In the genomic region with DNA sequence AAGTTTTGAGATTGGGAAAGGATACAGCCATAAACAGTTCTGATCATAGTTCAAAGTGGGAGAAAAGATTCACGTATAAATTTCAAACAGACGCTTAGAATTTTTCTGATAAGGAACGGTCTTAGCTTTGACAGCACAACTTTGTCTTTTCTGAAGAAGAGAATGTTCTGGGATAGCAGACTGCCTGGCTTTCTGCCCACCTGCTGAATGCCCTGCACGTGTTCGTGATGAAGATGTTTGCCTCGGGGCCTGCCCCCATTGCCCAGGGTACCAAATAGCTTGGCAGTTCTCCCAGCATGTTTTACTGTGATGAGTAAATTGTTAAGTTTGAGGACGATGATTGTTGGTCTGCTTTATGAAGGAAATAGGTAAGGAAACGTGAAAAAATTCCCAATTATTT, we compare ENCODE assay signal across 9 cellular contexts. TPM values are rescaled to one million over a fixed set of nuclear protein-coding genes. Genes with fewer than 3 reads are reported as not detected.
DNase-seq lines count a peak whose midpoint lies in the region; ATAC-seq and TF ChIP-seq lines count a peak whose summit lies in the region.
"Had no signal": no experiment of that assay in that cellular context is flagged by ENCODE, and none has a peak within 500 bp of the region (broad histone marks: within the 10 kb centered on the region; RNA-seq: fewer than 3 reads in every experiment).

No MANE protein-coding gene starts in this region.

- ATAC-seq in left ventricle myocardium superior (no peak), GM21576 (IDR thresholded peaks at IDR 0.05; ENCODE audit: unreplicated experiment) (no peak)
- no peak for ATAC-seq in stimulated activated naive B cell treated with anti-CD40 and anti-IgM and Interleukin-4, amounts not matched to agents 10 μg/mL and 1 μg/mL and 100 μg/mL, for 72 hours (replicated peaks)

- peaks cover 68% of the 10 kb centered on the region for H3K36me3 Mint-ChIP-seq in HFFc6 (ENCODE audit: low read depth)
- H3K36me3 Mint-ChIP-seq in stimulated activated naive B cell treated with anti-CD40 and anti-IgM and Interleukin-4, amounts not matched to agents 10 μg/mL and 1 μg/mL and 100 μg/mL, for 72 hours: peaks cover 23 to 47% of the 10 kb centered on the region in 2 donors

- H3K27ac ChIP-seq in VCaP: peak overlapping the region; percentile 28

- DNase-seq in HFFc6 (peak; percentile 77), left ventricle myocardium superior (peak; percentile 60), NCI-H2171 (lab: John Stamatoyannopoulos, UW) (no peak)
- DNase-seq in stimulated activated naive B cell treated with anti-CD40 and anti-IgM and Interleukin-4, amounts not matched to agents 10 μg/mL and 1 μg/mL and 100 μg/mL, for 72 hours: no peak
- DNase-seq in stimulated activated CD4-positive, alpha-beta T cell treated with anti-CD3 and anti-CD28 coated beads, Interleukin-15, amount 100 ng/mL, for 24 hours: no peak
- DNase-seq: activated CD4-positive, CD25-positive, alpha-beta regulatory T cell had no signal

- TF ChIP-seq CTCF in HFFc6 (IDR thresholded peaks at IDR 0.05): no peak
- TF ChIP-seq CTCF in VCaP (conservative IDR thresholded peaks at IDR 0.05): no peak

- peaks cover 2% of the 10 kb centered on the region; the same call in 1 of the 2 replicates for H3K27me3 Mint-ChIP-seq in HFFc6 (ENCODE audit: insufficient read depth)
- H3K27me3 Mint-ChIP-seq in stimulated activated naive B cell treated with anti-CD40 and anti-IgM and Interleukin-4, amounts not matched to agents 10 μg/mL and 1 μg/mL and 100 μg/mL, for 72 hours: no peaks in the 10 kb centered on the region

- H3K27ac Mint-ChIP-seq in HFFc6: peak overlapping the region; percentile 91
- peak overlapping the region; percentile 22 for H3K27ac Mint-ChIP-seq in stimulated activated naive B cell treated with anti-CD40 and anti-IgM and Interleukin-4, amounts not matched to agents 10 μg/mL and 1 μg/mL and 100 μg/mL, for 72 hours
- H3K27ac Mint-ChIP-seq: nephron had no signal

- H3K4me3 Mint-ChIP-seq in HFFc6: peak overlapping the region; percentile 73
- no peak overlapping the region for H3K4me3 Mint-ChIP-seq in stimulated activated naive B cell treated with anti-CD40 and anti-IgM and Interleukin-4, amounts not matched to agents 10 μg/mL and 1 μg/mL and 100 μg/mL, for 72 hours
- H3K4me3 Mint-ChIP-seq: nephron had no signal

- H3K4me1 Mint-ChIP-seq in HFFc6 (ENCODE audit: low read depth): peaks cover 72% of the 10 kb centered on the region
- H3K4me1 Mint-ChIP-seq in stimulated activated naive B cell treated with anti-CD40 and anti-IgM and Interleukin-4, amounts not matched to agents 10 μg/mL and 1 μg/mL and 100 μg/mL, for 72 hours: peaks cover 21 to 42% of the 10 kb centered on the region in 2 donors

- H3K9me3 Mint-ChIP-seq in HFFc6: no peaks in the 10 kb centered on the region
- H3K9me3 Mint-ChIP-seq in stimulated activated naive B cell treated with anti-CD40 and anti-IgM and Interleukin-4, amounts not matched to agents 10 μg/mL and 1 μg/mL and 100 μg/mL, for 72 hours: peaks cover 0 to 2% of the 10 kb centered on the region in 2 donors
- H3K9me3 Mint-ChIP-seq: nephron had no signal

- intact Hi-C loops in left ventricle myocardium superior (cut with micrococcal nuclease): no loop called here

RNA-seq across cellular contexts. Expression of a gene that starts 4.6 kb away (rescaled TPM):
- total RNA-seq in HFFc6 (2021; fragmentation: NEBNext Ultra II Directional; extraction: Animal tissue kit (Norgen Biotek cat#: 25700)): 100 to 1,000 TPM; 106 to 151 (median 128) TPM
- total RNA-seq in left ventricle myocardium superior: 367 TPM

Comparison
In these comparisons a context has a peak if more than half of its experiments do, and no peak if none do; other contexts are left out.
1. DNase-seq: peak in HFFc6 (single experiment) and left ventricle myocardium superior (single experiment); none in stimulated activated naive B cell treated with anti-CD40 and anti-IgM and Interleukin-4, amounts not matched to agents 10 μg/mL and 1 μg/mL and 100 μg/mL, for 72 hours (single experiment), NCI-H2171 (single experiment) and stimulated activated CD4-positive, alpha-beta T cell treated with anti-CD3 and anti-CD28 coated beads, Interleukin-15, amount 100 ng/mL, for 24 hours (single experiment).